8 cellular contexts compared by ENCODE assay signal in genomic region chr13:21603531-21604448, GRCh38. TPM values are rescaled to one million over a fixed set of nuclear protein-coding genes. Genes with fewer than 3 reads are reported as not detected.
DNase-seq lines count a peak whose midpoint lies in the region; ATAC-seq and TF ChIP-seq lines count a peak whose summit lies in the region.

Gene MICU2 (minus strand): TSS chr13:21604170. CDS start chr13:21604148, 22 bp downstream.

- H3K4me1 ChIP-seq in adipocyte (ENCODE audit: control insufficient read depth, insufficient read depth, low read length) (peaks cover 6% of the 10 kb centered on the region), cardiac muscle cell (ENCODE audit: low read depth) (no peaks in the 10 kb centered on the region), parathyroid adenoma (no peaks in the 10 kb centered on the region), tibial nerve (peaks cover 0 to 29% (median 4%) of the 10 kb centered on the region in 4 donors)

- peak; percentile 96 for ATAC-seq in HG02678 (IDR thresholded peaks at IDR 0.05; ENCODE audit: unreplicated experiment)

- H3K4me2 ChIP-seq in parathyroid adenoma (ENCODE audit: low read length): peak within 1 kb of the TSS; percentile 45

- H3K27me3 ChIP-seq in adipocyte (replicated peaks; ENCODE audit: control insufficient read depth, insufficient read depth, low read length) (no peaks in the 10 kb centered on the region), cardiac muscle cell (peaks cover 8% of the 10 kb centered on the region), parathyroid adenoma (ENCODE audit: control insufficient read depth, insufficient read depth, low read length) (no peaks in the 10 kb centered on the region), tibial nerve (no peaks in the 10 kb centered on the region)

- TF ChIP-seq POLR2A in tibial nerve (IDR thresholded peaks at IDR 0.05): peak; percentile 92 to 93

- TF ChIP-seq CTCF in GM12864 (IDR thresholded peaks at IDR 0.05; ENCODE audit: low read depth, low read length, missing control alignments): no peak
- peak; percentile 10 for TF ChIP-seq CTCF in cardiac muscle cell (IDR thresholded peaks at IDR 0.05; ENCODE audit: low read depth, low read length)
- peak; percentile 22 for TF ChIP-seq CTCF in parathyroid adenoma (IDR thresholded peaks at IDR 0.05)
- TF ChIP-seq CTCF in tibial nerve (IDR thresholded peaks at IDR 0.05): peak in 3 of 5 experiments; percentile 26 to 80 (median 70)

- no peaks in the 10 kb centered on the region for H3K36me3 ChIP-seq in adipocyte (ENCODE audit: control insufficient read depth, insufficient read depth, low read length, severe bottlenecking)
- H3K36me3 ChIP-seq in cardiac muscle cell: no peaks in the 10 kb centered on the region
- peaks cover 4% of the 10 kb centered on the region for H3K36me3 ChIP-seq in parathyroid adenoma (ENCODE audit: control insufficient read depth, insufficient read depth, low read length)
- H3K36me3 ChIP-seq in tibial nerve: peaks cover 0 to 9% (median 0%) of the 10 kb centered on the region in 3 donors

- H3K9ac ChIP-seq in adipocyte (ENCODE audit: low read length) (peak within 1 kb of the TSS; percentile 94), parathyroid adenoma (peak within 1 kb of the TSS; percentile 74)

- no peaks in the 10 kb centered on the region for H3K9me3 ChIP-seq in adipocyte (ENCODE audit: control insufficient read depth, low read length)
- no peaks in the 10 kb centered on the region for H3K9me3 ChIP-seq in cardiac muscle cell (ENCODE audit: low read depth)
- H3K9me3 ChIP-seq in parathyroid adenoma (ENCODE audit: control insufficient read depth, low read length): no peaks in the 10 kb centered on the region
- no peaks in the 10 kb centered on the region for H3K9me3 ChIP-seq in tibial nerve

- peaks cover 2% of the 10 kb centered on the region for H3K79me2 ChIP-seq in parathyroid adenoma

- H2AFZ ChIP-seq in parathyroid adenoma: peak within 1 kb of the TSS; percentile 84

- peak in 1 of 2 donors; percentile 90 for TF ChIP-seq EP300 in tibial nerve (IDR thresholded peaks at IDR 0.05)

- WGBS in tibial nerve, 2 donors: 1% methylated on average over 29 to 63 of the region's 77 CpGs

- H3K27ac ChIP-seq in cardiac muscle cell (peak within 1 kb of the TSS; percentile 99), parathyroid adenoma (peak within 1 kb of the TSS; percentile 92), tibial nerve (peak within 1 kb of the TSS; percentile 88 to 100 (median 98))

- H3K4me3 ChIP-seq in GM12864 (ENCODE audit: low read depth, low read length) (peak within 1 kb of the TSS; percentile 94), adipocyte (ENCODE audit: low read length) (peak within 1 kb of the TSS; percentile 96), cardiac muscle cell (peak within 1 kb of the TSS; percentile 91), parathyroid adenoma (ENCODE audit: low read depth, low read length) (peak within 1 kb of the TSS; percentile 67), tibial nerve (peak within 1 kb of the TSS; percentile 78 to 97 (median 90))

- peak; percentile 90 for DNase-seq in GM12864 (ENCODE audit: low read depth)
- peak; percentile 89 for DNase-seq in NCI-H128 (lab: John Stamatoyannopoulos, UW; ENCODE audit: unreplicated experiment)
- peak; percentile 96 for DNase-seq in SW480 (ENCODE audit: low spot score)
- DNase-seq in adipocyte (ENCODE audit: low read depth): peak; percentile 98
- DNase-seq in cardiac muscle cell (ENCODE audit: low read depth in 1 of 2, low spot score in 1 of 2): peak; percentile 95
- DNase-seq in tibial nerve (ENCODE audit: low spot score in 2 of 2): peak; percentile 83 to 88

RNA-seq across cellular contexts. Expression of gene MICU2, which starts in this region (rescaled TPM):
- 111 and 205 TPM in 2 replicates for total RNA-seq in cardiac muscle cell
- 67.4 and 75.6 TPM in 2 replicates for polyA plus RNA-seq in cardiac muscle cell
- 10 to 100 TPM; 57.3 to 85.2 (median 71.1) TPM for total RNA-seq in tibial nerve

Comparison
In these comparisons a context has a peak if more than half of its experiments do, and no peak if none do; other contexts are left out.
1. Peak in every context shown above with its lines: DNase-seq, ATAC-seq, H3K4me3 ChIP-seq and H3K27ac ChIP-seq.